ENCODE assay signal across 11 cellular contexts in genomic region chr2:142112648-142113278, GRCh38. TPM values are rescaled to one million over a fixed set of nuclear protein-coding genes. Genes with fewer than 3 reads are reported as not detected.
DNase-seq lines count a peak whose midpoint lies in the region; ATAC-seq and TF ChIP-seq lines count a peak whose summit lies in the region.
"Had no signal": no experiment of that assay in that cellular context is flagged by ENCODE, and none has a peak within 500 bp of the region (broad histone marks: within the 10 kb centered on the region; RNA-seq: fewer than 3 reads in every experiment).

No MANE protein-coding gene starts in this region.

- peaks cover 9% of the 10 kb centered on the region for H3K4me1 Mint-ChIP-seq in chondrocyte (ENCODE audit: low read depth)

- H3K9me3 ChIP-seq in MG63 = no peaks in the 10 kb centered on the region
- no peaks in the 10 kb centered on the region for H3K9me3 ChIP-seq in upper lobe of left lung

- no CpG with 5 or more reads among the region's 2 CpGs for WGBS in mesendoderm (ENCODE audit: extremely low coverage, insufficient coverage, low lambda C conversion rate)
- 70 to 72% methylated on average over 2 of the region's 2 CpGs for WGBS in upper lobe of left lung, 2 donors

- no peak overlapping the region for H3K9ac ChIP-seq in mesendoderm (ENCODE audit: low read length)

- no peak for TF ChIP-seq POLR2A in upper lobe of left lung (IDR thresholded peaks at IDR 0.05)

- no peak overlapping the region for H2BK5ac ChIP-seq in mesendoderm (ENCODE audit: low read length)

- H3K18ac ChIP-seq in mesendoderm (ENCODE audit: low read length) = no peak overlapping the region

- H3K27ac Mint-ChIP-seq in chondrocyte (ENCODE audit: unreplicated experiment) = no peak overlapping the region
- H3K27ac Mint-ChIP-seq: activated T-cell treated with anti-CD3 and anti-CD28 coated beads, Interleukin-2, amount 50 U/mL, for 24 hours had no signal

- no peak overlapping the region for H2BK15ac ChIP-seq in mesendoderm (replicated peaks; ENCODE audit: low read depth)

- no peak overlapping the region for H3K23ac ChIP-seq in mesendoderm (ENCODE audit: low read length)

- no peak overlapping the region for H3K4me3 ChIP-seq in MG63
- H3K4me3 ChIP-seq in mesendoderm (ENCODE audit: low read length) = no peak overlapping the region
- no peak overlapping the region for H3K4me3 ChIP-seq in upper lobe of left lung
- H3K4me3 ChIP-seq: coronary artery had no signal

- H3K27ac ChIP-seq in mesendoderm (ENCODE audit: low read depth, low read length) (no peak overlapping the region), upper lobe of left lung (no peak overlapping the region)
- H3K27ac ChIP-seq: coronary artery had no signal

- H3K79me1 ChIP-seq in mesendoderm (ENCODE audit: low read length) = no peaks in the 10 kb centered on the region

- no peak overlapping the region for H3K4ac ChIP-seq in mesendoderm (ENCODE audit: low read depth, low read length)

- no peak overlapping the region for H3K4me3 Mint-ChIP-seq in chondrocyte (ENCODE audit: unreplicated experiment)
- H3K4me3 Mint-ChIP-seq: activated T-cell treated with anti-CD3 and anti-CD28 coated beads, Interleukin-2, amount 50 U/mL, for 24 hours had no signal

- H4K8ac ChIP-seq in mesendoderm (ENCODE audit: low read depth, low read length) = no peak overlapping the region

- H2AK5ac ChIP-seq in mesendoderm (ENCODE audit: low read length) = no peak overlapping the region

- no peaks in the 10 kb centered on the region for H3K36me3 Mint-ChIP-seq in chondrocyte (ENCODE audit: low read depth)

- no peak overlapping the region for H2BK120ac ChIP-seq in mesendoderm (ENCODE audit: low read depth, low read length)

- DNase-seq in Daoy (ENCODE audit: low read depth) (peak; percentile 43), MG63 (peak; percentile 85), chondrocyte (ENCODE audit: low spot score) (no peak), mesendoderm (peak; percentile 17), upper lobe of left lung (no peak), GF-D8 (lab: John Stamatoyannopoulos, UW) (no peak), DMS79 (lab: John Stamatoyannopoulos, UW) (no peak), GM03348 (ENCODE audit: low spot score) (no peak)
- DNase-seq: activated T-cell treated with anti-CD3 and anti-CD28 coated beads, Interleukin-2, amount 50 U/mL, for 24 hours; T-helper 9 cell had no signal

- TF ChIP-seq EP300 in upper lobe of left lung (IDR thresholded peaks at IDR 0.05) = no peak

- no peaks in the 10 kb centered on the region for H3K27me3 ChIP-seq in MG63
- no peaks in the 10 kb centered on the region for H3K27me3 ChIP-seq in mesendoderm (ENCODE audit: insufficient read depth, low read length, poor library complexity)
- no peaks in the 10 kb centered on the region for H3K27me3 ChIP-seq in upper lobe of left lung

- no peak overlapping the region for H3K4me2 ChIP-seq in mesendoderm (ENCODE audit: low read length)

- H3K79me2 ChIP-seq in mesendoderm (ENCODE audit: control insufficient read depth, insufficient read depth, low read length) = no peaks in the 10 kb centered on the region

- H3K36me3 ChIP-seq in MG63 (no peaks in the 10 kb centered on the region), mesendoderm (ENCODE audit: control insufficient read depth, insufficient read depth, low read length) (no peaks in the 10 kb centered on the region), upper lobe of left lung (no peaks in the 10 kb centered on the region)

- no peak overlapping the region for H4K5ac ChIP-seq in mesendoderm (ENCODE audit: low read length)

- ATAC-seq in upper lobe of left lung (ENCODE audit: low FRiP score in 2 of 2) = no peak

- no peaks in the 10 kb centered on the region for H3K9me3 Mint-ChIP-seq in chondrocyte (ENCODE audit: low read depth)

- no peaks in the 10 kb centered on the region for H3K27me3 Mint-ChIP-seq in chondrocyte (ENCODE audit: low read depth)
- H3K27me3 Mint-ChIP-seq: activated T-cell treated with anti-CD3 and anti-CD28 coated beads, Interleukin-2, amount 50 U/mL, for 24 hours had no signal

- H3K4me1 ChIP-seq in mesendoderm (ENCODE audit: control insufficient read depth, low read depth, low read length) (no peaks in the 10 kb centered on the region), upper lobe of left lung (no peaks in the 10 kb centered on the region)

- TF ChIP-seq CTCF in chondrocyte (IDR thresholded peaks at IDR 0.05) (peak; percentile 76), upper lobe of left lung (IDR thresholded peaks at IDR 0.05) (no peak)

- H3K56ac ChIP-seq in mesendoderm (ENCODE audit: low read length) = no peak overlapping the region

RNA-seq across cellular contexts. Expression of gene LRP1B, which starts 18.1 kb away (rescaled TPM):
- not detected in 2 replicates for total RNA-seq in Daoy (2014; rRNA removed; shearing (Covaris generic))
- 0.07 TPM in 1 of 2 replicates, not detected in the other for total RNA-seq in MG63 (2014; rRNA removed; shearing (Covaris generic); ENCODE audit: low replicate concordance)
- 0.03 to 0.65 TPM (median 0.25 TPM) in 3 replicates for total RNA-seq in chondrocyte
- 0.21 TPM for polyA plus RNA-seq in mesendoderm (2013, experiment 1 of 2)
- 0.21 TPM for polyA plus RNA-seq in mesendoderm (2013, experiment 2 of 2)
- total RNA-seq in upper lobe of left lung = under 1 TPM; under 0.01 to 0.46 (median 0.11) TPM

Comparison
In these comparisons a context has a peak if more than half of its experiments do, and no peak if none do; other contexts are left out.
1. DNase-seq: peak in Daoy (single experiment), MG63 (single experiment) and mesendoderm (single experiment); none in chondrocyte (single experiment), upper lobe of left lung (0 of 2), GF-D8 (single experiment), DMS79 (single experiment) and GM03348 (single experiment).